Comparison of ENCODE assay signal across 22 cellular contexts in genomic region chr5:67163231-67163756, GRCh38. TPM values are rescaled to one million over a fixed set of nuclear protein-coding genes. Genes with fewer than 3 reads are reported as not detected.
DNase-seq lines count a peak whose midpoint lies in the region; ATAC-seq and TF ChIP-seq lines count a peak whose summit lies in the region.
"Had no signal": no experiment of that assay in that cellular context is flagged by ENCODE, and none has a peak within 500 bp of the region (broad histone marks: within the 10 kb centered on the region; RNA-seq: fewer than 3 reads in every experiment).

No MANE protein-coding gene starts in this region.

- intact Hi-C loops in CD8-positive, alpha-beta T cell (cut with DNase I, micrococcal nuclease), result loop anchor here in 1 of 2 experiments (10.0 kb wide), 1 partner anchor 1112 kb away; no protein-coding TSS in a partner anchor
- intact Hi-C loops in activated T-helper 1 cell treated with anti-CD3 and anti-CD28 coated beads, Interleukin-12 subunit alpha, Interleukin-12 subunit beta, Interleukin-2, Interleukin-4 antibody, amounts not matched to agents 30 ng/mL and 10 ng/mL and 1 ng/mL, durations not matched to agents 14 hours and 24 hours and 36 hours (cut with micrococcal nuclease), result no loop called here
- intact Hi-C loops in naive thymus-derived CD4-positive, alpha-beta T cell (cut with micrococcal nuclease), result loop anchor here in 1 of 2 donors (10.0 kb wide), 3 partner anchors 1052 to 2002 kb away; partner anchors contain the start of genes CCNB1, CENPK, PIK3R1 and PPWD1

- CTCF ChIA-PET in activated CD4-positive, alpha-beta T cell treated with anti-CD3 and anti-CD28 coated beads, Interleukin-2, amount 10 ng/mL, durations not matched to agents 7 days and 5 days (lab: Charles Lee), result interaction anchor here (1.2 to 19.3 kb wide), 2 partner anchors 11 to 44 kb away, joined by 4 to 350 read pairs; partner anchors contain the start of gene CD180
- CTCF ChIA-PET in CD8-positive, alpha-beta T cell (lab: Charles Lee), result interaction anchor here (0.6 to 18.1 kb wide), 8 partner anchors 12 to 1089 kb away, joined by 3 to 537 read pairs (median 3); partner anchors contain the start of gene CD180
- CTCF ChIA-PET in naive thymus-derived CD4-positive, alpha-beta T cell (lab: Charles Lee), result interaction anchor here (0.8 to 17.3 kb wide), 4 partner anchors 10 to 41 kb away, joined by 3 to 370 read pairs (median 4); partner anchors contain the start of gene CD180

- no peaks in the 10 kb centered on the region for H4K20me1 ChIP-seq in Karpas-422 (ENCODE audit: insufficient read depth, low read depth, low read length)
- H4K20me1 ChIP-seq: BLaER1 treated with 17β-estradiol and CSF1 and Interleukin-3, amounts not matched to agents 10 nM and 100 nM had no signal

- H3K36me3 ChIP-seq in CD8-positive, alpha-beta T cell (ENCODE audit: insufficient read depth, low read length), result no peaks in the 10 kb centered on the region
- H3K36me3 ChIP-seq in naive thymus-derived CD4-positive, alpha-beta T cell (ENCODE audit: control insufficient read depth in 2 of 3, insufficient read depth in 3 of 3, low read length in 3 of 3), result peaks cover 0 to 11% (median 0%) of the 10 kb centered on the region in 3 experiments
- no peaks in the 10 kb centered on the region for H3K36me3 ChIP-seq in Karpas-422 (ENCODE audit: insufficient read depth, low read length)
- H3K36me3 ChIP-seq: ovary had no signal

- H3K27me3 ChIP-seq in CD8-positive, alpha-beta T cell (ENCODE audit: insufficient read depth, low read length), result no peaks in the 10 kb centered on the region
- no peaks in the 10 kb centered on the region for H3K27me3 ChIP-seq in naive thymus-derived CD4-positive, alpha-beta T cell (ENCODE audit: control insufficient read depth in 2 of 2, insufficient read depth in 2 of 2, low read length in 2 of 2)
- H3K27me3 ChIP-seq in Karpas-422 (ENCODE audit: low read length), result no peaks in the 10 kb centered on the region
- H3K27me3 ChIP-seq: BLaER1 treated with 17β-estradiol and CSF1 and Interleukin-3, amounts not matched to agents 10 nM and 100 nM; body of pancreas; foreskin keratinocyte; ovary had no signal

- no peak overlapping the region for H3K4me3 ChIP-seq in CD8-positive, alpha-beta T cell (ENCODE audit: low read depth, low read length)
- no peak overlapping the region for H3K4me3 ChIP-seq in naive thymus-derived CD4-positive, alpha-beta T cell (ENCODE audit: low read length)
- H3K4me3 ChIP-seq in Karpas-422 (ENCODE audit: low read length), result no peak overlapping the region
- H3K4me3 ChIP-seq: A549; BLaER1 treated with 17β-estradiol and CSF1 and Interleukin-3, amounts not matched to agents 10 nM and 100 nM; body of pancreas; ovary had no signal

- peaks cover 87% of the 10 kb centered on the region for H3K4me1 Mint-ChIP-seq in activated CD4-positive, alpha-beta T cell treated with anti-CD3 and anti-CD28 coated beads, Interleukin-2, amount 10 ng/mL, durations not matched to agents 7 days and 5 days
- peaks cover 80% of the 10 kb centered on the region for H3K4me1 Mint-ChIP-seq in CD8-positive, alpha-beta T cell (ENCODE audit: low read depth)
- H3K4me1 Mint-ChIP-seq in activated T-helper 1 cell treated with anti-CD3 and anti-CD28 coated beads, Interleukin-12 subunit alpha, Interleukin-12 subunit beta, Interleukin-2, Interleukin-4 antibody, amounts not matched to agents 30 ng/mL and 10 ng/mL and 1 ng/mL, durations not matched to agents 14 hours and 24 hours and 36 hours (ENCODE audit: low read depth), result peaks cover 89% of the 10 kb centered on the region
- peaks cover 54 to 96% (median 73%) of the 10 kb centered on the region in 7 donors for H3K4me1 Mint-ChIP-seq in naive thymus-derived CD4-positive, alpha-beta T cell

- H3K4me3 Mint-ChIP-seq in activated CD4-positive, alpha-beta T cell treated with anti-CD3 and anti-CD28 coated beads, Interleukin-2, amount 10 ng/mL, durations not matched to agents 7 days and 5 days, result peak overlapping the region; percentile 90
- peak overlapping the region; percentile 58 for H3K4me3 Mint-ChIP-seq in CD8-positive, alpha-beta T cell
- peak overlapping the region; percentile 91 for H3K4me3 Mint-ChIP-seq in activated T-helper 1 cell treated with anti-CD3 and anti-CD28 coated beads, Interleukin-12 subunit alpha, Interleukin-12 subunit beta, Interleukin-2, Interleukin-4 antibody, amounts not matched to agents 30 ng/mL and 10 ng/mL and 1 ng/mL, durations not matched to agents 14 hours and 24 hours and 36 hours
- H3K4me3 Mint-ChIP-seq in naive thymus-derived CD4-positive, alpha-beta T cell, result peak overlapping the region in 8 of 10 donors; percentile 16 to 92 (median 55)
- H3K4me3 Mint-ChIP-seq: activated naive CD8-positive, alpha-beta T cell had no signal

- H3K4me2 ChIP-seq in Karpas-422 (ENCODE audit: low read depth, low read length, poor library complexity, severe bottlenecking), result no peak overlapping the region
- H3K4me2 ChIP-seq: A549; BLaER1 treated with 17β-estradiol and CSF1 and Interleukin-3, amounts not matched to agents 10 nM and 100 nM had no signal

- H3K9me2 ChIP-seq in Karpas-422 (replicated peaks; ENCODE audit: insufficient read depth, low read length), result no peaks in the 10 kb centered on the region

- H3K9ac ChIP-seq in Karpas-422 (ENCODE audit: low read length), result no peak overlapping the region
- H3K9ac ChIP-seq: BLaER1 treated with 17β-estradiol and CSF1 and Interleukin-3, amounts not matched to agents 10 nM and 100 nM had no signal

- H2AFZ ChIP-seq in Karpas-422 (ENCODE audit: low read length), result no peak overlapping the region

- POLR2A ChIA-PET in activated CD4-positive, alpha-beta T cell treated with anti-CD3 and anti-CD28 coated beads, Interleukin-2, amount 10 ng/mL, durations not matched to agents 7 days and 5 days (lab: Charles Lee), result interaction anchor here (1.2 kb wide), 1 partner anchor 44 kb away, joined by 3 read pairs; no protein-coding TSS in a partner anchor
- POLR2A ChIA-PET in CD8-positive, alpha-beta T cell (lab: Charles Lee), result interaction anchor here (0.5 to 4.7 kb wide), 4 partner anchors 43 to 949 kb away, joined by 3 to 38 read pairs (median 6); no protein-coding TSS in a partner anchor
- POLR2A ChIA-PET in naive thymus-derived CD4-positive, alpha-beta T cell (lab: Charles Lee), result interaction anchor here (0.8 to 17.7 kb wide), 4 partner anchors 15 to 159 kb away, joined by 3 to 348 read pairs (median 27); no protein-coding TSS in a partner anchor

- no peak overlapping the region for H3K27ac ChIP-seq in CD8-positive, alpha-beta T cell (ENCODE audit: low read depth, low read length)
- no peak overlapping the region for H3K27ac ChIP-seq in naive thymus-derived CD4-positive, alpha-beta T cell (ENCODE audit: low read depth, low read length)
- no peak overlapping the region for H3K27ac ChIP-seq in Karpas-422 (ENCODE audit: low read length)
- H3K27ac ChIP-seq: BLaER1 treated with 17β-estradiol and CSF1 and Interleukin-3, amounts not matched to agents 10 nM and 100 nM; body of pancreas; foreskin keratinocyte; ovary had no signal

- H3K9me3 Mint-ChIP-seq in activated CD4-positive, alpha-beta T cell treated with anti-CD3 and anti-CD28 coated beads, Interleukin-2, amount 10 ng/mL, durations not matched to agents 7 days and 5 days, result peaks cover 6% of the 10 kb centered on the region
- no peaks in the 10 kb centered on the region for H3K9me3 Mint-ChIP-seq in CD8-positive, alpha-beta T cell
- no peaks in the 10 kb centered on the region for H3K9me3 Mint-ChIP-seq in activated T-helper 1 cell treated with anti-CD3 and anti-CD28 coated beads, Interleukin-12 subunit alpha, Interleukin-12 subunit beta, Interleukin-2, Interleukin-4 antibody, amounts not matched to agents 30 ng/mL and 10 ng/mL and 1 ng/mL, durations not matched to agents 14 hours and 24 hours and 36 hours
- no peaks in the 10 kb centered on the region for H3K9me3 Mint-ChIP-seq in naive thymus-derived CD4-positive, alpha-beta T cell

- DNase-seq in activated CD4-positive, alpha-beta T cell treated with anti-CD3 and anti-CD28 coated beads, Interleukin-2, amount 10 ng/mL, durations not matched to agents 7 days and 5 days, result no peak
- DNase-seq in activated CD4-positive, alpha-beta T cell treated with anti-CD3 and anti-CD28 coated beads, Interleukin-2, amount 50 U/mL, for 48 hours, result no peak
- DNase-seq in CD8-positive, alpha-beta T cell, result no peak
- DNase-seq in activated T-helper 1 cell treated with anti-CD3 and anti-CD28 coated beads, Interleukin-12 subunit alpha, Interleukin-12 subunit beta, Interleukin-2, Interleukin-4 antibody, amounts not matched to agents 30 ng/mL and 10 ng/mL and 1 ng/mL, durations not matched to agents 14 hours and 24 hours and 36 hours (ENCODE audit: low spot score), result no peak
- no peak for DNase-seq in naive thymus-derived CD4-positive, alpha-beta T cell
- DNase-seq in OCI-M1 (lab: John Stamatoyannopoulos, UW) (no peak), Karpas-422 (no peak)
- DNase-seq: activated CD4-positive, CD25-positive, alpha-beta regulatory T cell; body of pancreas; cortex of kidney; foreskin keratinocyte; GF-D8; hippocampal formation; islet precursor cell; NCI-H1417 treated with DMSO at 0.1 percent for 48 hours; NCI-H526 treated with DMSO at 0.1 percent for 48 hours had no signal

- no peaks in the 10 kb centered on the region for H3K79me2 ChIP-seq in Karpas-422 (ENCODE audit: low read length)

- H3K36me3 Mint-ChIP-seq in activated CD4-positive, alpha-beta T cell treated with anti-CD3 and anti-CD28 coated beads, Interleukin-2, amount 10 ng/mL, durations not matched to agents 7 days and 5 days (ENCODE audit: low read depth), result peaks cover 80% of the 10 kb centered on the region
- H3K36me3 Mint-ChIP-seq in CD8-positive, alpha-beta T cell, result peaks cover 22% of the 10 kb centered on the region
- peaks cover 38% of the 10 kb centered on the region for H3K36me3 Mint-ChIP-seq in activated T-helper 1 cell treated with anti-CD3 and anti-CD28 coated beads, Interleukin-12 subunit alpha, Interleukin-12 subunit beta, Interleukin-2, Interleukin-4 antibody, amounts not matched to agents 30 ng/mL and 10 ng/mL and 1 ng/mL, durations not matched to agents 14 hours and 24 hours and 36 hours (ENCODE audit: low read depth)
- peaks cover 4 to 66% (median 14%) of the 10 kb centered on the region in 5 donors for H3K36me3 Mint-ChIP-seq in naive thymus-derived CD4-positive, alpha-beta T cell
- H3K36me3 Mint-ChIP-seq: activated naive CD8-positive, alpha-beta T cell had no signal

- peaks cover 78% of the 10 kb centered on the region for H3K4me1 ChIP-seq in CD8-positive, alpha-beta T cell (ENCODE audit: insufficient read depth, low read length)
- H3K4me1 ChIP-seq in naive thymus-derived CD4-positive, alpha-beta T cell (ENCODE audit: control insufficient read depth in 2 of 2, insufficient read depth in 2 of 2, low read length in 2 of 2), result peaks cover 76 to 80% of the 10 kb centered on the region in 2 donors
- peaks cover 46% of the 10 kb centered on the region for H3K4me1 ChIP-seq in Karpas-422 (ENCODE audit: low read length)
- H3K4me1 ChIP-seq: BLaER1 treated with 17β-estradiol and CSF1 and Interleukin-3, amounts not matched to agents 10 nM and 100 nM had no signal

- no peaks in the 10 kb centered on the region for H3K9me3 ChIP-seq in CD8-positive, alpha-beta T cell (ENCODE audit: low read length)
- no peaks in the 10 kb centered on the region for H3K9me3 ChIP-seq in naive thymus-derived CD4-positive, alpha-beta T cell (ENCODE audit: control insufficient read depth in 2 of 3, low read length in 3 of 3)
- no peaks in the 10 kb centered on the region for H3K9me3 ChIP-seq in Karpas-422 (ENCODE audit: low read length)
- H3K9me3 ChIP-seq: A549, body of pancreas, ovary had no signal

- ATAC-seq in CD8-positive, alpha-beta T cell, result no peak
- no peak for ATAC-seq in naive thymus-derived CD4-positive, alpha-beta T cell
- no peak for ATAC-seq in GM19351 (IDR thresholded peaks at IDR 0.05; ENCODE audit: unreplicated experiment)
- ATAC-seq: A549, body of pancreas, foreskin keratinocyte, sciatic nerve had no signal

- no peak for TF ChIP-seq CTCF in CD8-positive, alpha-beta T cell (IDR thresholded peaks at IDR 0.05)

- no peaks in the 10 kb centered on the region for H3K27me3 Mint-ChIP-seq in activated CD4-positive, alpha-beta T cell treated with anti-CD3 and anti-CD28 coated beads, Interleukin-2, amount 10 ng/mL, durations not matched to agents 7 days and 5 days
- no peaks in the 10 kb centered on the region for H3K27me3 Mint-ChIP-seq in CD8-positive, alpha-beta T cell (ENCODE audit: low read depth)
- no peaks in the 10 kb centered on the region for H3K27me3 Mint-ChIP-seq in activated T-helper 1 cell treated with anti-CD3 and anti-CD28 coated beads, Interleukin-12 subunit alpha, Interleukin-12 subunit beta, Interleukin-2, Interleukin-4 antibody, amounts not matched to agents 30 ng/mL and 10 ng/mL and 1 ng/mL, durations not matched to agents 14 hours and 24 hours and 36 hours (ENCODE audit: insufficient read depth)
- no peaks in the 10 kb centered on the region for H3K27me3 Mint-ChIP-seq in naive thymus-derived CD4-positive, alpha-beta T cell
- H3K27me3 Mint-ChIP-seq: activated naive CD8-positive, alpha-beta T cell had no signal

- H3K27ac Mint-ChIP-seq in activated CD4-positive, alpha-beta T cell treated with anti-CD3 and anti-CD28 coated beads, Interleukin-2, amount 10 ng/mL, durations not matched to agents 7 days and 5 days, result peak overlapping the region; percentile 87
- peak overlapping the region; percentile 94 for H3K27ac Mint-ChIP-seq in CD8-positive, alpha-beta T cell
- H3K27ac Mint-ChIP-seq in activated T-helper 1 cell treated with anti-CD3 and anti-CD28 coated beads, Interleukin-12 subunit alpha, Interleukin-12 subunit beta, Interleukin-2, Interleukin-4 antibody, amounts not matched to agents 30 ng/mL and 10 ng/mL and 1 ng/mL, durations not matched to agents 14 hours and 24 hours and 36 hours, result peak overlapping the region; percentile 94
- peak overlapping the region in 8 of 9 donors; percentile 79 to 100 (median 92) for H3K27ac Mint-ChIP-seq in naive thymus-derived CD4-positive, alpha-beta T cell

RNA-seq across cellular contexts. Expression of gene CD180, which starts 33.3 kb away (rescaled TPM):
- total RNA-seq in activated CD4-positive, alpha-beta T cell treated with anti-CD3 and anti-CD28 coated beads, Interleukin-2, amount 10 ng/mL, durations not matched to agents 7 days and 5 days, result under 1 TPM; 0.17 TPM
- under 1 TPM in 1 of 2 experiments, not detected in 1; 0.58 TPM for total RNA-seq in CD8-positive, alpha-beta T cell
- total RNA-seq in activated T-helper 1 cell treated with anti-CD3 and anti-CD28 coated beads, Interleukin-12 subunit alpha, Interleukin-12 subunit beta, Interleukin-2, Interleukin-4 antibody, amounts not matched to agents 30 ng/mL and 10 ng/mL and 1 ng/mL, durations not matched to agents 14 hours and 24 hours and 36 hours, result 0.54 and 1.4 TPM in 2 replicates
- total RNA-seq in naive thymus-derived CD4-positive, alpha-beta T cell, result 1 to 10 TPM in 3 of 5 experiments, under 1 TPM in 2; 0.37 to 6.4 (median 1.7) TPM
- under 1 TPM; 0.20 to 0.22 TPM for polyA plus RNA-seq in naive thymus-derived CD4-positive, alpha-beta T cell
- total RNA-seq in Karpas-422 (2014; rRNA removed; shearing (Covaris generic); ENCODE audit: low replicate concordance), result 38.0 and 90.7 TPM in 2 replicates
- total RNA-seq: foreskin keratinocyte had no signal
- polyA plus RNA-seq: A549, foreskin keratinocyte had no signal
